Comparison of ENCODE assay signal across 8 cellular contexts in genomic region chr6:119129148-119129967, GRCh38. TPM values are rescaled to one million over a fixed set of nuclear protein-coding genes. Genes with fewer than 3 reads are reported as not detected.
DNase-seq lines count a peak whose midpoint lies in the region; ATAC-seq and TF ChIP-seq lines count a peak whose summit lies in the region.

No MANE protein-coding gene starts in this region.

- H3K9me3 ChIP-seq in body of pancreas, result no peaks in the 10 kb centered on the region

- no peak overlapping the region for H3K27ac Mint-ChIP-seq in stimulated activated naive B cell treated with anti-CD40 and anti-IgM and Interleukin-4, amounts not matched to agents 10 μg/mL and 1 μg/mL and 100 μg/mL, for 72 hours

- H3K4me3 ChIP-seq in body of pancreas, result no peak overlapping the region

- ATAC-seq in HG03520 (IDR thresholded peaks at IDR 0.05; ENCODE audit: unreplicated experiment) (peak; percentile 90), body of pancreas (peak; percentile 72)
- ATAC-seq in stimulated activated naive B cell treated with anti-CD40 and anti-IgM and Interleukin-4, amounts not matched to agents 10 μg/mL and 1 μg/mL and 100 μg/mL, for 72 hours (replicated peaks), result peak; percentile 64 to 69

- 28 to 34% methylated on average over 4 of the region's 4 CpGs for WGBS in body of pancreas, 2 donors

- no peaks in the 10 kb centered on the region for H3K36me3 Mint-ChIP-seq in stimulated activated naive B cell treated with anti-CD40 and anti-IgM and Interleukin-4, amounts not matched to agents 10 μg/mL and 1 μg/mL and 100 μg/mL, for 72 hours

- DNase-seq in EL (peak; percentile 71), GM20000 (ENCODE audit: low spot score) (peak; percentile 58), NCI-H748 treated with DMSO at 0.1 percent for 48 hours (lab: John Stamatoyannopoulos, UW) (peak; percentile 62), body of pancreas (peak in 1 of 4 donors; percentile 54), iris pigment epithelial cell (ENCODE audit: low read depth) (peak; percentile 78), T-helper 9 cell (no peak)
- no peak for DNase-seq in stimulated activated naive B cell treated with anti-CD40 and anti-IgM and Interleukin-4, amounts not matched to agents 10 μg/mL and 1 μg/mL and 100 μg/mL, for 72 hours

- peak overlapping the region in 3 of 4 donors; percentile 77 to 93 (median 87) for H3K27ac ChIP-seq in body of pancreas

- peaks cover 0 to 8% of the 10 kb centered on the region in 2 donors for H3K4me1 Mint-ChIP-seq in stimulated activated naive B cell treated with anti-CD40 and anti-IgM and Interleukin-4, amounts not matched to agents 10 μg/mL and 1 μg/mL and 100 μg/mL, for 72 hours

- H3K9me3 Mint-ChIP-seq in stimulated activated naive B cell treated with anti-CD40 and anti-IgM and Interleukin-4, amounts not matched to agents 10 μg/mL and 1 μg/mL and 100 μg/mL, for 72 hours, result no peaks in the 10 kb centered on the region

- peak in 1 of 3 donors; percentile 3 for TF ChIP-seq POLR2A in body of pancreas (IDR thresholded peaks at IDR 0.05)

- TF ChIP-seq CTCF in GM20000 (IDR thresholded peaks at IDR 0.05; ENCODE audit: extremely low read depth, missing control alignments), result peak; percentile 79
- TF ChIP-seq CTCF in body of pancreas (IDR thresholded peaks at IDR 0.05), result peak; percentile 72 to 89 (median 84)

- no peaks in the 10 kb centered on the region for H3K27me3 Mint-ChIP-seq in stimulated activated naive B cell treated with anti-CD40 and anti-IgM and Interleukin-4, amounts not matched to agents 10 μg/mL and 1 μg/mL and 100 μg/mL, for 72 hours

- H3K36me3 ChIP-seq in body of pancreas (replicated peaks in 1 of 2; ENCODE audit: insufficient read depth in 1 of 2, low read depth in 2 of 2), result no peaks in the 10 kb centered on the region

- H3K27me3 ChIP-seq in body of pancreas, result no peaks in the 10 kb centered on the region

- H3K4me3 Mint-ChIP-seq in stimulated activated naive B cell treated with anti-CD40 and anti-IgM and Interleukin-4, amounts not matched to agents 10 μg/mL and 1 μg/mL and 100 μg/mL, for 72 hours, result no peak overlapping the region

- intact Hi-C loops in body of pancreas (cut with DNase I), result no loop called here

- peaks cover 39% of the 10 kb centered on the region for H3K4me1 ChIP-seq in body of pancreas

RNA-seq across cellular contexts. Expression of gene FAM184A, which starts 50.9 kb away (rescaled TPM):
- total RNA-seq in body of pancreas, result 1 to 10 TPM; 6.5 to 9.9 TPM

Comparison
In these comparisons a context has a peak if more than half of its experiments do, and no peak if none do; other contexts are left out.
1. DNase-seq: peak in EL (single experiment), GM20000 (single experiment), NCI-H748 treated with DMSO at 0.1 percent for 48 hours (single experiment) and iris pigment epithelial cell (single experiment); none in stimulated activated naive B cell treated with anti-CD40 and anti-IgM and Interleukin-4, amounts not matched to agents 10 μg/mL and 1 μg/mL and 100 μg/mL, for 72 hours (single experiment) and T-helper 9 cell (single experiment).
2. Peak in every context shown above with its lines, with median percentiles within 50 percentile points of each other: ATAC-seq.